ENCODE assay signal across 8 cellular contexts in genomic region chr18:37566479-37567060, GRCh38. TPM values are rescaled to one million over a fixed set of nuclear protein-coding genes. Genes with fewer than 3 reads are reported as not detected.
DNase-seq lines count a peak whose midpoint lies in the region; ATAC-seq and TF ChIP-seq lines count a peak whose summit lies in the region.

No MANE protein-coding gene starts in this region.

- peaks cover 49 to 52% of the 10 kb centered on the region in 2 donors for H3K27me3 Mint-ChIP-seq in CD4-positive, alpha-beta memory T cell
- peaks cover 99% of the 10 kb centered on the region for H3K27me3 Mint-ChIP-seq in nephron progenitor cell (ENCODE audit: low read depth, poor library complexity)

- H3K27ac ChIP-seq in CD4-positive, alpha-beta memory T cell (ENCODE audit: low read depth, low read length) = no peak overlapping the region

- no peak overlapping the region for H3K4me3 ChIP-seq in CD4-positive, alpha-beta memory T cell (ENCODE audit: low read length in 2 of 2)
- H3K4me3 ChIP-seq in endocrine pancreas (ENCODE audit: control insufficient read depth, insufficient read depth, low read length) = no peak overlapping the region

- no peaks in the 10 kb centered on the region for H3K36me3 ChIP-seq in CD4-positive, alpha-beta memory T cell (ENCODE audit: insufficient read depth, low read length)
- no peaks in the 10 kb centered on the region for H3K36me3 ChIP-seq in endocrine pancreas (ENCODE audit: control insufficient read depth, insufficient read depth, low read length)

- POLR2A ChIA-PET in CD4-positive, alpha-beta memory T cell (lab: Charles Lee; ENCODE audit: partially characterized antibody) = no interaction called here

- H3K27ac Mint-ChIP-seq in CD4-positive, alpha-beta memory T cell = no peak overlapping the region
- no peak overlapping the region for H3K27ac Mint-ChIP-seq in nephron progenitor cell

- no peak for DNase-seq in CD4-positive, alpha-beta memory T cell
- DNase-seq in NCI-H1105 treated with DMSO at 0.1 percent for 48 hours (lab: John Stamatoyannopoulos, UW) (peak; percentile 42), nephron progenitor cell (peak; percentile 29), NCI-H187 treated with DMSO at 0.1 percent for 48 hours (lab: John Stamatoyannopoulos, UW) (no peak)
- DNase-seq in activated naive CD4-positive, alpha-beta T cell (lab: John Stamatoyannopoulos, UW) = no peak

- H3K4me1 ChIP-seq in CD4-positive, alpha-beta memory T cell (ENCODE audit: insufficient read depth, low read length) = peaks cover 6% of the 10 kb centered on the region
- no peaks in the 10 kb centered on the region for H3K4me1 ChIP-seq in endocrine pancreas (ENCODE audit: control insufficient read depth, insufficient read depth, low read length)

- H3K9me3 ChIP-seq in CD4-positive, alpha-beta memory T cell (ENCODE audit: control insufficient read depth in 1 of 2, low read length in 2 of 2) = no peaks in the 10 kb centered on the region
- no peaks in the 10 kb centered on the region for H3K9me3 ChIP-seq in endocrine pancreas (ENCODE audit: control insufficient read depth, low read length)

- peaks cover 8 to 23% (median 10%) of the 10 kb centered on the region in 4 donors for H3K4me1 Mint-ChIP-seq in CD4-positive, alpha-beta memory T cell
- peaks cover 17% of the 10 kb centered on the region for H3K4me1 Mint-ChIP-seq in nephron progenitor cell

- peaks cover 10% of the 10 kb centered on the region for H3K27me3 ChIP-seq in CD4-positive, alpha-beta memory T cell (ENCODE audit: insufficient read depth, low read length)
- no peaks in the 10 kb centered on the region for H3K27me3 ChIP-seq in endocrine pancreas (ENCODE audit: control insufficient read depth, insufficient read depth, low read length)

- peak overlapping the region; percentile 48 to 82 (median 66) for H3K4me3 Mint-ChIP-seq in CD4-positive, alpha-beta memory T cell
- H3K4me3 Mint-ChIP-seq in nephron progenitor cell = peak overlapping the region; percentile 94

- intact Hi-C loops in CD4-positive, alpha-beta memory T cell (cut with micrococcal nuclease) = no loop called here

- TF ChIP-seq CTCF in nephron progenitor cell (IDR thresholded peaks at IDR 0.05) = no peak

- H3K36me3 Mint-ChIP-seq in CD4-positive, alpha-beta memory T cell = no peaks in the 10 kb centered on the region
- H3K36me3 Mint-ChIP-seq in nephron progenitor cell (ENCODE audit: low read depth) = no peaks in the 10 kb centered on the region

- H3K9ac ChIP-seq in endocrine pancreas (ENCODE audit: control insufficient read depth, insufficient read depth, low read length) = peak overlapping the region; percentile 76

- CTCF ChIA-PET in CD4-positive, alpha-beta memory T cell (lab: Charles Lee; ENCODE audit: partially characterized antibody) = no interaction called here

- ATAC-seq in HG02623 (IDR thresholded peaks at IDR 0.05; ENCODE audit: unreplicated experiment) (no peak), HG03460 (IDR thresholded peaks at IDR 0.05; ENCODE audit: unreplicated experiment) (no peak)

- H3K9me3 Mint-ChIP-seq in CD4-positive, alpha-beta memory T cell = peaks cover 0 to 11% (median 4%) of the 10 kb centered on the region in 8 donors
- no peaks in the 10 kb centered on the region for H3K9me3 Mint-ChIP-seq in nephron progenitor cell

RNA-seq across cellular contexts. Expression of gene CELF4, which starts 1.0 kb away (rescaled TPM):
- not detected for total RNA-seq in CD4-positive, alpha-beta memory T cell
- polyA plus RNA-seq in CD4-positive, alpha-beta memory T cell = under 1 TPM in 1 of 2 donors, not detected in 1; 0.23 TPM

Comparison
In these comparisons a context has a peak if more than half of its experiments do, and no peak if none do; other contexts are left out.
1. DNase-seq: peak in NCI-H1105 treated with DMSO at 0.1 percent for 48 hours (single experiment) and nephron progenitor cell (single experiment); none in CD4-positive, alpha-beta memory T cell (0 of 5), NCI-H187 treated with DMSO at 0.1 percent for 48 hours (single experiment) and activated naive CD4-positive, alpha-beta T cell (0 of 4).